ENCODE assay signal across 11 cellular contexts in genomic region chr9:124280176-124280691, GRCh38. TPM values are rescaled to one million over a fixed set of nuclear protein-coding genes. Genes with fewer than 3 reads are reported as not detected.
DNase-seq lines count a peak whose midpoint lies in the region; ATAC-seq, FAIRE-seq and TF ChIP-seq lines count a peak whose summit lies in the region.
"Had no signal": no experiment of that assay in that cellular context is flagged by ENCODE, and none has a peak within 500 bp of the region (broad histone marks: within the 10 kb centered on the region; RNA-seq: fewer than 3 reads in every experiment).

No MANE protein-coding gene starts in this region.

- peak overlapping the region; percentile 75 for H3K9ac ChIP-seq in endothelial cell of umbilical vein (replicated peaks; ENCODE audit: extremely low read depth, insufficient read depth, low read length)

- H3K36me3 ChIP-seq in endothelial cell of umbilical vein (ENCODE audit: control insufficient read depth in 2 of 2, extremely low read depth in 1 of 2, insufficient read depth in 2 of 2, low read length in 2 of 2), result no peaks in the 10 kb centered on the region
- H3K36me3 ChIP-seq in transverse colon, result no peaks in the 10 kb centered on the region

- dilution Hi-C loops in endothelial cell of umbilical vein (cut with MboI; ENCODE audit: extremely low pct_ligation_motif_present, low sequenced_read_pairs), result no loop called here

- no peak for TF ChIP-seq EP300 in transverse colon (IDR thresholded peaks at IDR 0.05; ENCODE audit: low read depth)

- H4K20me1 ChIP-seq in endothelial cell of umbilical vein (replicated peaks; ENCODE audit: control insufficient read depth, extremely low read depth, insufficient read depth, low read length), result no peaks in the 10 kb centered on the region

- H3K4me1 ChIP-seq in endothelial cell of umbilical vein (ENCODE audit: control insufficient read depth, extremely low read depth, insufficient read depth, low read length), result peaks cover 62% of the 10 kb centered on the region
- peaks cover 32 to 73% (median 52%) of the 10 kb centered on the region in 4 donors for H3K4me1 ChIP-seq in transverse colon

- 60 to 75% methylated on average over 2 to 16 of the region's 16 CpGs for WGBS in transverse colon (ENCODE audit: low coverage in 1 of 2), 2 donors

- no TSS peak for BruUV-seq in endothelial cell of umbilical vein (replicated peaks; lab: Mats Ljungman, UMichigan)

- no peak for ATAC-seq in HG03460 (IDR thresholded peaks at IDR 0.05; ENCODE audit: unreplicated experiment)
- ATAC-seq: activated CD8-positive, alpha-beta T cell treated with anti-CD3 and anti-CD28 coated beads, Interleukin-2, amount 10 ng/mL, durations not matched to agents 7 days and 5 days had no signal

- no peaks in the 10 kb centered on the region for H3K9me1 ChIP-seq in endothelial cell of umbilical vein (replicated peaks; ENCODE audit: control insufficient read depth, extremely low read depth, insufficient read depth, low read length)

- peak overlapping the region; percentile 92 for H3K27ac ChIP-seq in endothelial cell of umbilical vein (ENCODE audit: insufficient read depth, low read depth, low read length)
- peak overlapping the region; percentile 75 to 87 (median 81) for H3K27ac ChIP-seq in transverse colon

- H2AFZ ChIP-seq in endothelial cell of umbilical vein (ENCODE audit: low read depth, low read length), result no peak overlapping the region

- H3K9me3 ChIP-seq in endothelial cell of umbilical vein (replicated peaks; ENCODE audit: control insufficient read depth, insufficient read depth, low read length), result no peaks in the 10 kb centered on the region
- no peaks in the 10 kb centered on the region for H3K9me3 ChIP-seq in transverse colon

- CTCF ChIA-PET in endothelial cell of umbilical vein (lab: Charles Lee), result interaction anchor here (0.9 to 3.0 kb wide), 10 partner anchors 9 to 153 kb away, joined by 3 to 17 read pairs (median 5); no protein-coding TSS in a partner anchor

- DNase-seq in M059J (ENCODE audit: low read depth), result peak; percentile 84
- DNase-seq in endothelial cell of umbilical vein (ENCODE audit: low read depth, low spot score), result peak; percentile 94
- DNase-seq in medulla oblongata (ENCODE audit: extremely low spot score), result peak; percentile 79
- no peak for DNase-seq in transverse colon
- no peak for DNase-seq in NCI-H1930 (lab: John Stamatoyannopoulos, UW)
- no peak for DNase-seq in activated T-cell treated with anti-CD3 and anti-CD28 coated beads, Interleukin-2, amount 50 U/mL, for 48 hours
- no peak for DNase-seq in ACHN
- DNase-seq: activated CD8-positive, alpha-beta T cell treated with anti-CD3 and anti-CD28 coated beads, Interleukin-2, amount 10 ng/mL, durations not matched to agents 7 days and 5 days; NCI-H82; stimulated activated CD4-positive, alpha-beta T cell treated with anti-CD3 and anti-CD28 coated beads, Interleukin-4, amount 100 ng/mL, for 1 hour had no signal

- H3K27me3 ChIP-seq in endothelial cell of umbilical vein (ENCODE audit: control insufficient read depth in 2 of 2, insufficient read depth in 2 of 2, low read length in 2 of 2), result no peaks in the 10 kb centered on the region
- H3K27me3 ChIP-seq in transverse colon, result no peaks in the 10 kb centered on the region

- POLR2A ChIA-PET in endothelial cell of umbilical vein (lab: Charles Lee), result no interaction called here

- intact Hi-C loops in endothelial cell of umbilical vein (cut with micrococcal nuclease), result loop anchor here (1.0 to 2.0 kb wide), 3 partner anchors 13 to 21 kb away; no protein-coding TSS in a partner anchor
- intact Hi-C loops in transverse colon (cut with DNase I; ENCODE audit: low total_unique reads), result no loop called here

- TF ChIP-seq POLR2A in endothelial cell of umbilical vein (IDR thresholded peaks at IDR 0.05; ENCODE audit: low read depth, low read length) (peak; percentile 26), transverse colon (IDR thresholded peaks at IDR 0.05) (no peak)

- H3K79me2 ChIP-seq in endothelial cell of umbilical vein (ENCODE audit: control insufficient read depth, insufficient read depth, low read length), result peaks cover 89% of the 10 kb centered on the region

- peak; percentile 98 for FAIRE-seq in endothelial cell of umbilical vein (lab: Jason Lieb, UNC)

- TF ChIP-seq CTCF in endothelial cell of umbilical vein (IDR thresholded peaks at IDR 0.05; ENCODE audit: extremely low read depth in 1 of 2, insufficient read depth in 1 of 2, low read depth in 1 of 2, low read length in 2 of 2), result no peak
- TF ChIP-seq CTCF in transverse colon (IDR thresholded peaks at IDR 0.05), result no peak

- H3K4me2 ChIP-seq in endothelial cell of umbilical vein (ENCODE audit: insufficient read depth, low read length), result peak overlapping the region; percentile 4

- H3K4me3 ChIP-seq in endothelial cell of umbilical vein (replicated peaks in 1 of 3; ENCODE audit: insufficient read depth in 1 of 3, low read depth in 1 of 3, low read length in 3 of 3), result no peak overlapping the region
- no peak overlapping the region for H3K4me3 ChIP-seq in transverse colon

- in situ Hi-C loops in transverse colon (cut with MboI; ENCODE audit: low pct_ligation_motif_present in 1 of 4, low pct_unique_long_range_greater_than_20kb in 1 of 4, low sequenced_read_pairs in 3 of 4), result no loop called here
- in situ Hi-C loops in ACHN (cut with HindIII; ENCODE audit: low pct_ligation_motif_present, low pct_unique_long_range_greater_than_20kb, low sequenced_read_pairs), result no loop called here

TF ChIP-seq in endothelial cell of umbilical vein, 7 proteins besides CTCF, POLR2A, EP300 and RAD21:
- TF ChIP-seq GATA2 (IDR thresholded peaks at IDR 0.05; ENCODE audit: insufficient read depth, insufficient read length, low read depth, low read length), result peak; percentile 45
- no peak for TF ChIP-seq FOS (IDR thresholded peaks at IDR 0.05; ENCODE audit: borderline replicate concordance, insufficient read depth, low read length)
- TF ChIP-seq EZH2 (IDR thresholded peaks at IDR 0.05; ENCODE audit: borderline replicate concordance, low read depth, low read length, severe bottlenecking), result no peak
- TF ChIP-seq JUN (IDR thresholded peaks at IDR 0.05; ENCODE audit: borderline replicate concordance, insufficient read depth, insufficient read length, low read depth), result no peak
- peak; percentile 54 for TF ChIP-seq POLR2AphosphoS5 (IDR thresholded peaks at IDR 0.05; ENCODE audit: insufficient read depth, low read depth, low read length)
- TF ChIP-seq MAX (IDR thresholded peaks at IDR 0.05; ENCODE audit: insufficient read depth, insufficient read length), result peak; percentile 6
- TF ChIP-seq MYC (IDR thresholded peaks at IDR 0.05; ENCODE audit: low read depth, low read length), result no peak

RNA-seq across cellular contexts. Expression of gene NEK6, which starts 22.5 kb away (rescaled TPM):
- total RNA-seq in M059J (2014; rRNA removed; shearing (Covaris generic)), result 51.3 and 88.5 TPM in 2 replicates
- total RNA-seq in endothelial cell of umbilical vein (65.9 and 67.1 TPM in 2 replicates), transverse colon (10 to 100 TPM; 12.3 to 31.1 (median 21.6) TPM)
- 64.3 and 96.1 TPM in 2 replicates for polyA plus RNA-seq in endothelial cell of umbilical vein
- 77.1 and 88.2 TPM in 2 replicates for polyA plus RNA-seq in endothelial cell of umbilical vein (2011; cell fraction: cytosol; rRNA removed)
- polyA plus RNA-seq in endothelial cell of umbilical vein (2011; cell fraction: nucleus; rRNA removed), result 79.5 and 84.6 TPM in 2 replicates
- 62.6 and 78.9 TPM in 2 replicates for polyA plus RNA-seq in endothelial cell of umbilical vein (2012)
- 111 and 153 TPM in 2 replicates for polyA minus RNA-seq in endothelial cell of umbilical vein
- polyA minus RNA-seq in endothelial cell of umbilical vein (2011; cell fraction: cytosol; rRNA and poly(A)+ RNA removed), result 5.1 TPM
- polyA minus RNA-seq in endothelial cell of umbilical vein (2011; cell fraction: nucleus; rRNA and poly(A)+ RNA removed), result 48.7 and 63.7 TPM in 2 replicates

Comparison
In these comparisons a context has a peak if more than half of its experiments do, and no peak if none do; other contexts are left out.
1. DNase-seq: peak in M059J (single experiment), endothelial cell of umbilical vein (single experiment) and medulla oblongata (single experiment); none in transverse colon (single experiment), NCI-H1930 (0 of 2), activated T-cell treated with anti-CD3 and anti-CD28 coated beads, Interleukin-2, amount 50 U/mL, for 48 hours (0 of 2) and ACHN (single experiment).